ENCODE assay signal across 2 cellular contexts in the genomic region with DNA sequence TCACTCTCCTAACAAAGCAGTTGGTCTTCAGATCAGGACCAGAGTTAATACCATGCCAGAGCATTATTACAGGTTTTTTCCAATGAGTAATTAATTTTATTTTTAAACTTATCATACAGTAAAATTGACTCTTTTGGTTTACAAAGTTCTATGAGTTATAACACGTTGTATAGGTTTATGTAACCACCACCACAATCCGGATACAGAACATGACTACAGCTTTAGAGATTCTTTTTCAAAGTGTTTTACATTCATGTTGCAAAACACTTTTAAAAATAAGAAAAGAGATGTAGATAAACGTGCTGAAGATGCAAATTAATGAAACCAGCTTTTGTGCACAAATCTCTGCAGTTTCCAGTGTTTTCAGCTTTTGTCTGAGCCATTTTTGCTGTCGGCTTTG.
TF ChIP-seq lines count a peak whose summit lies in the region.

No MANE protein-coding gene starts in this region.

TF ChIP-seq in GM23338, 12 proteins besides CTCF, POLR2A, EP300 and RAD21 (continues in another document):
- TF ChIP-seq, protein P1, sequence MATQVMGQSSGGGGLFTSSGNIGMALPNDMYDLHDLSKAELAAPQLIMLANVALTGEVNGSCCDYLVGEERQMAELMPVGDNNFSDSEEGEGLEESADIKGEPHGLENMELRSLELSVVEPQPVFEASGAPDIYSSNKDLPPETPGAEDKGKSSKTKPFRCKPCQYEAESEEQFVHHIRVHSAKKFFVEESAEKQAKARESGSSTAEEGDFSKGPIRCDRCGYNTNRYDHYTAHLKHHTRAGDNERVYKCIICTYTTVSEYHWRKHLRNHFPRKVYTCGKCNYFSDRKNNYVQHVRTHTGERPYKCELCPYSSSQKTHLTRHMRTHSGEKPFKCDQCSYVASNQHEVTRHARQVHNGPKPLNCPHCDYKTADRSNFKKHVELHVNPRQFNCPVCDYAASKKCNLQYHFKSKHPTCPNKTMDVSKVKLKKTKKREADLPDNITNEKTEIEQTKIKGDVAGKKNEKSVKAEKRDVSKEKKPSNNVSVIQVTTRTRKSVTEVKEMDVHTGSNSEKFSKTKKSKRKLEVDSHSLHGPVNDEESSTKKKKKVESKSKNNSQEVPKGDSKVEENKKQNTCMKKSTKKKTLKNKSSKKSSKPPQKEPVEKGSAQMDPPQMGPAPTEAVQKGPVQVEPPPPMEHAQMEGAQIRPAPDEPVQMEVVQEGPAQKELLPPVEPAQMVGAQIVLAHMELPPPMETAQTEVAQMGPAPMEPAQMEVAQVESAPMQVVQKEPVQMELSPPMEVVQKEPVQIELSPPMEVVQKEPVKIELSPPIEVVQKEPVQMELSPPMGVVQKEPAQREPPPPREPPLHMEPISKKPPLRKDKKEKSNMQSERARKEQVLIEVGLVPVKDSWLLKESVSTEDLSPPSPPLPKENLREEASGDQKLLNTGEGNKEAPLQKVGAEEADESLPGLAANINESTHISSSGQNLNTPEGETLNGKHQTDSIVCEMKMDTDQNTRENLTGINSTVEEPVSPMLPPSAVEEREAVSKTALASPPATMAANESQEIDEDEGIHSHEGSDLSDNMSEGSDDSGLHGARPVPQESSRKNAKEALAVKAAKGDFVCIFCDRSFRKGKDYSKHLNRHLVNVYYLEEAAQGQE (IDR thresholded peaks at IDR 0.05; ENCODE audit: unreplicated experiment): no peak
- TF ChIP-seq ZNF331 (CRISPR knock-in tag; IDR thresholded peaks at IDR 0.05; ENCODE audit: low read depth) (no peak), CREB1 (CRISPR knock-in tag; IDR thresholded peaks at IDR 0.05; ENCODE audit: low read depth) (no peak), ZNF114 (CRISPR knock-in tag; IDR thresholded peaks at IDR 0.05) (no peak), POLR2AphosphoS5 (IDR thresholded peaks at IDR 0.05; ENCODE audit: low read depth) (no peak), NANOG (IDR thresholded peaks at IDR 0.05; ENCODE audit: borderline replicate concordance) (no peak), STAT1 (IDR thresholded peaks at IDR 0.05; ENCODE audit: unreplicated experiment) (no peak), EZH2 (IDR thresholded peaks at IDR 0.05; ENCODE audit: low read depth, unreplicated experiment) (no peak)
- TF ChIP-seq, protein P2, sequence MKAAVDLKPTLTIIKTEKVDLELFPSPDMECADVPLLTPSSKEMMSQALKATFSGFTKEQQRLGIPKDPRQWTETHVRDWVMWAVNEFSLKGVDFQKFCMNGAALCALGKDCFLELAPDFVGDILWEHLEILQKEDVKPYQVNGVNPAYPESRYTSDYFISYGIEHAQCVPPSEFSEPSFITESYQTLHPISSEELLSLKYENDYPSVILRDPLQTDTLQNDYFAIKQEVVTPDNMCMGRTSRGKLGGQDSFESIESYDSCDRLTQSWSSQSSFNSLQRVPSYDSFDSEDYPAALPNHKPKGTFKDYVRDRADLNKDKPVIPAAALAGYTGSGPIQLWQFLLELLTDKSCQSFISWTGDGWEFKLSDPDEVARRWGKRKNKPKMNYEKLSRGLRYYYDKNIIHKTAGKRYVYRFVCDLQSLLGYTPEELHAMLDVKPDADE (IDR thresholded peaks at IDR 0.05): no peak
- TF ChIP-seq, protein P3, sequence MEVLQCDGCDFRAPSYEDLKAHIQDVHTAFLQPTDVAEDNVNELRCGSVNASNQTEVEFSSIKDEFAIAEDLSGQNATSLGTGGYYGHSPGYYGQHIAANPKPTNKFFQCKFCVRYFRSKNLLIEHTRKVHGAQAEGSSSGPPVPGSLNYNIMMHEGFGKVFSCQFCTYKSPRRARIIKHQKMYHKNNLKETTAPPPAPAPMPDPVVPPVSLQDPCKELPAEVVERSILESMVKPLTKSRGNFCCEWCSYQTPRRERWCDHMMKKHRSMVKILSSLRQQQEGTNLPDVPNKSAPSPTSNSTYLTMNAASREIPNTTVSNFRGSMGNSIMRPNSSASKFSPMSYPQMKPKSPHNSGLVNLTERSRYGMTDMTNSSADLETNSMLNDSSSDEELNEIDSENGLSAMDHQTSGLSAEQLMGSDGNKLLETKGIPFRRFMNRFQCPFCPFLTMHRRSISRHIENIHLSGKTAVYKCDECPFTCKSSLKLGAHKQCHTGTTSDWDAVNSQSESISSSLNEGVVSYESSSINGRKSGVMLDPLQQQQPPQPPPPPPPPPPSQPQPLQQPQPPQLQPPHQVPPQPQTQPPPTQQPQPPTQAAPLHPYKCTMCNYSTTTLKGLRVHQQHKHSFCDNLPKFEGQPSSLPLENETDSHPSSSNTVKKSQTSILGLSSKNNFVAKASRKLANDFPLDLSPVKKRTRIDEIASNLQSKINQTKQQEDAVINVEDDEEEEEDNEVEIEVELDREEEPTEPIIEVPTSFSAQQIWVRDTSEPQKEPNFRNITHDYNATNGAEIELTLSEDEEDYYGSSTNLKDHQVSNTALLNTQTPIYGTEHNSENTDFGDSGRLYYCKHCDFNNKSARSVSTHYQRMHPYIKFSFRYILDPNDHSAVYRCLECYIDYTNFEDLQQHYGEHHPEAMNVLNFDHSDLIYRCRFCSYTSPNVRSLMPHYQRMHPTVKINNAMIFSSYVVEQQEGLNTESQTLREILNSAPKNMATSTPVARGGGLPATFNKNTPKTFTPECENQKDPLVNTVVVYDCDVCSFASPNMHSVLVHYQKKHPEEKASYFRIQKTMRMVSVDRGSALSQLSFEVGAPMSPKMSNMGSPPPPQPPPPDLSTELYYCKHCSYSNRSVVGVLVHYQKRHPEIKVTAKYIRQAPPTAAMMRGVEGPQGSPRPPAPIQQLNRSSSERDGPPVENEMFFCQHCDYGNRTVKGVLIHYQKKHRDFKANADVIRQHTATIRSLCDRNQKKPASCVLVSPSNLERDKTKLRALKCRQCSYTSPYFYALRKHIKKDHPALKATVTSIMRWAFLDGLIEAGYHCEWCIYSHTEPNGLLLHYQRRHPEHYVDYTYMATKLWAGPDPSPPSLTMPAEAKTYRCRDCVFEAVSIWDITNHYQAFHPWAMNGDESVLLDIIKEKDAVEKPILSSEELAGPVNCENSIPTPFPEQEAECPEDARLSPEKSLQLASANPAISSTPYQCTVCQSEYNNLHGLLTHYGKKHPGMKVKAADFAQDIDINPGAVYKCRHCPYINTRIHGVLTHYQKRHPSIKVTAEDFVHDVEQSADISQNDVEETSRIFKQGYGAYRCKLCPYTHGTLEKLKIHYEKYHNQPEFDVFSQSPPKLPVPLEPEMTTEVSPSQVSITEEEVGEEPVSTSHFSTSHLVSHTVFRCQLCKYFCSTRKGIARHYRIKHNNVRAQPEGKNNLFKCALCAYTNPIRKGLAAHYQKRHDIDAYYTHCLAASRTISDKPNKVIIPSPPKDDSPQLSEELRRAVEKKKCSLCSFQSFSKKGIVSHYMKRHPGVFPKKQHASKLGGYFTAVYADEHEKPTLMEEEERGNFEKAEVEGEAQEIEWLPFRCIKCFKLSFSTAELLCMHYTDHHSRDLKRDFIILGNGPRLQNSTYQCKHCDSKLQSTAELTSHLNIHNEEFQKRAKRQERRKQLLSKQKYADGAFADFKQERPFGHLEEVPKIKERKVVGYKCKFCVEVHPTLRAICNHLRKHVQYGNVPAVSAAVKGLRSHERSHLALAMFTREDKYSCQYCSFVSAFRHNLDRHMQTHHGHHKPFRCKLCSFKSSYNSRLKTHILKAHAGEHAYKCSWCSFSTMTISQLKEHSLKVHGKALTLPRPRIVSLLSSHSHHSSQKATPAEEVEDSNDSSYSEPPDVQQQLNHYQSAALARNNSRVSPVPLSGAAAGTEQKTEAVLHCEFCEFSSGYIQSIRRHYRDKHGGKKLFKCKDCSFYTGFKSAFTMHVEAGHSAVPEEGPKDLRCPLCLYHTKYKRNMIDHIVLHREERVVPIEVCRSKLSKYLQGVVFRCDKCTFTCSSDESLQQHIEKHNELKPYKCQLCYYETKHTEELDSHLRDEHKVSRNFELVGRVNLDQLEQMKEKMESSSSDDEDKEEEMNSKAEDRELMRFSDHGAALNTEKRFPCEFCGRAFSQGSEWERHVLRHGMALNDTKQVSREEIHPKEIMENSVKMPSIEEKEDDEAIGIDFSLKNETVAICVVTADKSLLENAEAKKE (CRISPR knock-in tag; IDR thresholded peaks at IDR 0.05): no peak

TF ChIP-seq in WTC11, 78 proteins besides CTCF, POLR2A, EP300 and RAD21 (continued from another document):
- TF ChIP-seq, protein P4, sequence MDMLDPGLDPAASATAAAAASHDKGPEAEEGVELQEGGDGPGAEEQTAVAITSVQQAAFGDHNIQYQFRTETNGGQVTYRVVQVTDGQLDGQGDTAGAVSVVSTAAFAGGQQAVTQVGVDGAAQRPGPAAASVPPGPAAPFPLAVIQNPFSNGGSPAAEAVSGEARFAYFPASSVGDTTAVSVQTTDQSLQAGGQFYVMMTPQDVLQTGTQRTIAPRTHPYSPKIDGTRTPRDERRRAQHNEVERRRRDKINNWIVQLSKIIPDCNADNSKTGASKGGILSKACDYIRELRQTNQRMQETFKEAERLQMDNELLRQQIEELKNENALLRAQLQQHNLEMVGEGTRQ (CRISPR knock-in tag; IDR thresholded peaks at IDR 0.05): no peak
- TF ChIP-seq ZBTB21 (CRISPR knock-in tag; IDR thresholded peaks at IDR 0.05; ENCODE audit: borderline replicate concordance): no peak
- TF ChIP-seq ZNF263 (CRISPR knock-in tag; IDR thresholded peaks at IDR 0.05; ENCODE audit: low read depth): no peak
- TF ChIP-seq FOXP1 (CRISPR knock-in tag; IDR thresholded peaks at IDR 0.05; ENCODE audit: borderline replicate concordance): no peak
- TF ChIP-seq ZNF121 (CRISPR knock-in tag; IDR thresholded peaks at IDR 0.05): no peak
